In the genomic region with DNA sequence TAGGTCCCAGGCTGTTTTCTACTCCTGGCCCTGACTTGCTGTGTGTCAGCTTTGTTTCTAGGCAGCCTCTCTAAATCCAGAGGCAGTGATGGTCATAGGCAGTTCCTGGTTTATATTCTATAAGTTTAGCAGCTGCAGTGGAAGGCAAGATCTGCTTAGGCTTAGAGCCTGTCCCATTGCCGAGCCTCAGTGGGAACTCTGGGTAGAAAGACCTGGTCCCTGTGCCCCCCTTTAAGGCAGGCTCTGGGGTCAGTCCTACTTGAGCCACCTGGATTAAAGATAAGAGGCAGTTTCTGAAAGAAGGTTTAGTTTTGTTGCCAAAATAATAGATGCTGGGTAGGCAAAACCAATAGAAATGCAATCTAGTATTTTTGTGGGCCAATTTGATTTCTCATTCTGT, we compare ENCODE assay signal across 11 cellular contexts. TPM values are rescaled to one million over a fixed set of nuclear protein-coding genes. Genes with fewer than 3 reads are reported as not detected.
DNase-seq lines count a peak whose midpoint lies in the region; ATAC-seq, FAIRE-seq and TF ChIP-seq lines count a peak whose summit lies in the region.
"Had no signal": no experiment of that assay in that cellular context is flagged by ENCODE, and none has a peak within 500 bp of the region (broad histone marks: within the 10 kb centered on the region; RNA-seq: fewer than 3 reads in every experiment).

No MANE protein-coding gene starts in this region.

- TF ChIP-seq RAD21 in HepG2 (CRISPR knock-in tag; IDR thresholded peaks at IDR 0.05): no peak

- POLR2A ChIA-PET in MCF 10A (lab: Yijun Ruan, JAX): interaction anchor here (1.0 to 2.6 kb wide), 4 partner anchors 10 to 708 kb away, joined by 3 to 28 read pairs (median 4); a partner anchor contains a TSS
- POLR2A ChIA-PET in HepG2 (lab: Yijun Ruan, JAX): interaction anchor here (1.8 kb wide), 1 partner anchor 13 kb away, joined by 24 read pairs; a partner anchor contains a TSS

- no peak overlapping the region for H3K4me3 ChIP-seq in HepG2 (replicated peaks in 1 of 3; ENCODE audit: insufficient read depth in 1 of 3, low read depth in 2 of 3, low read length in 3 of 3)
- H3K4me3 ChIP-seq: BLaER1 had no signal

- no peak overlapping the region for H3K4me2 ChIP-seq in HepG2 (ENCODE audit: low read depth, low read length)
- H3K4me2 ChIP-seq: BLaER1 had no signal

- H3K79me2 ChIP-seq in HepG2 (ENCODE audit: insufficient read depth, low read length): no peaks in the 10 kb centered on the region

- peak overlapping the region; percentile 87 for H3K27ac Mint-ChIP-seq in stimulated activated naive CD8-positive, alpha-beta T cell treated with anti-CD3 and anti-CD28 coated beads, Interleukin-15, Interleukin-2, amounts not matched to agents 100 ng/mL and 50 ng/mL, for 24 hours
- peak overlapping the region; percentile 69 for H3K27ac Mint-ChIP-seq in MCF 10A (ENCODE audit: low read depth, unreplicated experiment)

- peaks cover 62% of the 10 kb centered on the region for H3K36me3 Mint-ChIP-seq in stimulated activated naive CD8-positive, alpha-beta T cell treated with anti-CD3 and anti-CD28 coated beads, Interleukin-15, Interleukin-2, amounts not matched to agents 100 ng/mL and 50 ng/mL, for 24 hours (ENCODE audit: low read depth)
- H3K36me3 Mint-ChIP-seq in MCF 10A (ENCODE audit: insufficient read depth, unreplicated experiment): peaks cover 76% of the 10 kb centered on the region

- no peak overlapping the region for H3K27ac ChIP-seq in HepG2 (ENCODE audit: extremely low read length, insufficient read depth, low read length)
- H3K27ac ChIP-seq: BLaER1 had no signal

- BruUV-seq in MCF 10A (replicated peaks; lab: Mats Ljungman, UMichigan) (no TSS peak), HepG2 (replicated peaks; lab: Mats Ljungman, UMichigan) (no TSS peak)

- peaks cover 12 to 68% of the 10 kb centered on the region in 2 experiments for H3K36me3 ChIP-seq in HepG2 (replicated peaks in 1 of 2; ENCODE audit: control insufficient read depth in 1 of 2, insufficient read depth in 2 of 2, low read length in 2 of 2)

- H2AFZ ChIP-seq in HepG2 (ENCODE audit: low read length): no peak overlapping the region

- H4K20me1 ChIP-seq in HepG2 (ENCODE audit: insufficient read depth, low read length): no peaks in the 10 kb centered on the region
- H4K20me1 ChIP-seq: BLaER1 had no signal

- H3K9me3 ChIP-seq in HepG2 (ENCODE audit: low read length): no peaks in the 10 kb centered on the region
- H3K9me3 ChIP-seq: BLaER1 had no signal

- CTCF ChIA-PET in MCF 10A (lab: Yijun Ruan, JAX): interaction anchor here (0.5 to 1.5 kb wide), 9 partner anchors 10 to 149 kb away, joined by 3 to 6 read pairs (median 3); a partner anchor contains a TSS
- CTCF ChIA-PET in HepG2 (lab: Yijun Ruan, JAX; ENCODE audit: low intra/inter-chr PET ratio, low total read pairs): interaction anchor here (0.7 kb wide), 1 partner anchor 157 kb away, joined by 4 read pairs; no protein-coding TSS in a partner anchor

- no peak for TF ChIP-seq POLR2A in HepG2 (IDR thresholded peaks at IDR 0.05; ENCODE audit: insufficient read depth in 1 of 2, low read depth in 2 of 2, low read length in 2 of 2)

- H3K9ac ChIP-seq in HepG2 (ENCODE audit: insufficient read depth, low read depth, low read length): no peak overlapping the region
- H3K9ac ChIP-seq: BLaER1 had no signal

- TF ChIP-seq EP300 in HepG2 (IDR thresholded peaks at IDR 0.05; ENCODE audit: low read depth in 2 of 2, low read length in 2 of 2) (no peak), HepG2 (CRISPR knock-in tag; IDR thresholded peaks at IDR 0.05; ENCODE audit: borderline replicate concordance) (no peak)

- ATAC-seq in stimulated activated naive CD8-positive, alpha-beta T cell treated with anti-CD3 and anti-CD28 coated beads, Interleukin-15, Interleukin-2, amounts not matched to agents 100 U/mL and 50 U/mL, for 24 hours: no peak
- ATAC-seq in HepG2 (peak; percentile 23; the same call in 2 of the 3 replicates), HG02623 (IDR thresholded peaks at IDR 0.05; ENCODE audit: unreplicated experiment) (no peak)

- intact Hi-C loops in MCF 10A (cut with micrococcal nuclease): loop anchor here (5.0 kb wide), 1 partner anchor 157 kb away; no protein-coding TSS in a partner anchor
- intact Hi-C loops in HepG2 (cut with micrococcal nuclease; ENCODE audit: unreplicated experiment): no loop called here
- intact Hi-C loops in head of caudate nucleus (cut with DNase I): no loop called here

- FAIRE-seq in HepG2 (lab: Jason Lieb, UNC): no peak

- peak overlapping the region; percentile 45 for H3K4me3 Mint-ChIP-seq in stimulated activated naive CD8-positive, alpha-beta T cell treated with anti-CD3 and anti-CD28 coated beads, Interleukin-15, Interleukin-2, amounts not matched to agents 100 ng/mL and 50 ng/mL, for 24 hours
- no peak overlapping the region for H3K4me3 Mint-ChIP-seq in MCF 10A (ENCODE audit: unreplicated experiment)
- H3K4me3 Mint-ChIP-seq: neural crest cell had no signal

- in situ Hi-C loops in HepG2 (cut with HindIII; ENCODE audit: extremely low pct_ligation_motif_present, low pct_unique_long_range_greater_than_20kb): no loop called here

- no peaks in the 10 kb centered on the region for H3K27me3 Mint-ChIP-seq in stimulated activated naive CD8-positive, alpha-beta T cell treated with anti-CD3 and anti-CD28 coated beads, Interleukin-15, Interleukin-2, amounts not matched to agents 100 ng/mL and 50 ng/mL, for 24 hours
- no peaks in the 10 kb centered on the region for H3K27me3 Mint-ChIP-seq in MCF 10A (ENCODE audit: insufficient read depth, unreplicated experiment)

- no peaks in the 10 kb centered on the region for H3K9me3 Mint-ChIP-seq in stimulated activated naive CD8-positive, alpha-beta T cell treated with anti-CD3 and anti-CD28 coated beads, Interleukin-15, Interleukin-2, amounts not matched to agents 100 ng/mL and 50 ng/mL, for 24 hours
- H3K9me3 Mint-ChIP-seq in MCF 10A (ENCODE audit: unreplicated experiment): no peaks in the 10 kb centered on the region
- H3K9me3 Mint-ChIP-seq: neural crest cell had no signal

- no peaks in the 10 kb centered on the region for H3K4me1 ChIP-seq in HepG2 (ENCODE audit: insufficient read depth, low read length)
- H3K4me1 ChIP-seq: BLaER1 had no signal

- no CpG with 5 or more reads among the region's 1 CpG for WGBS in HepG2 (ENCODE audit: low lambda C conversion rate)

- no peaks in the 10 kb centered on the region for H3K27me3 ChIP-seq in HepG2 (ENCODE audit: control insufficient read depth in 1 of 2, insufficient read depth in 2 of 2, low read length in 2 of 2)
- H3K27me3 ChIP-seq: BLaER1 had no signal

- TF ChIP-seq CTCF in MCF 10A (IDR thresholded peaks at IDR 0.05; ENCODE audit: unreplicated experiment) (no peak), HepG2 (CRISPR knock-in tag; IDR thresholded peaks at IDR 0.05) (no peak)

- peaks cover 39% of the 10 kb centered on the region for H3K4me1 Mint-ChIP-seq in stimulated activated naive CD8-positive, alpha-beta T cell treated with anti-CD3 and anti-CD28 coated beads, Interleukin-15, Interleukin-2, amounts not matched to agents 100 ng/mL and 50 ng/mL, for 24 hours (ENCODE audit: low read depth)
- peaks cover 23% of the 10 kb centered on the region for H3K4me1 Mint-ChIP-seq in MCF 10A (ENCODE audit: insufficient read depth, unreplicated experiment)
- H3K4me1 Mint-ChIP-seq: neural crest cell had no signal

- DNase-seq in stimulated activated naive CD8-positive, alpha-beta T cell treated with anti-CD3 and anti-CD28 coated beads, Interleukin-15, Interleukin-2, amounts not matched to agents 100 U/mL and 50 U/mL, for 24 hours: no peak
- DNase-seq in MCF 10A (ENCODE audit: unreplicated experiment) (no peak), HepG2 (ENCODE audit: low spot score) (no peak), head of caudate nucleus (no peak), NCI-H2171 (lab: John Stamatoyannopoulos, UW) (no peak), germinal center (ENCODE audit: low spot score) (no peak)
- DNase-seq: cerebellar nuclear complex had no signal

TF ChIP-seq in HepG2, 621 proteins besides CTCF, POLR2A, EP300 and RAD21 (continues in another document):
- no peak for TF ChIP-seq ELF3 (CRISPR knock-in tag; IDR thresholded peaks at IDR 0.05)

RNA-seq across cellular contexts. Expression of a gene that starts 13.6 kb away (rescaled TPM):
- total RNA-seq in MCF 10A (2022) (33.8 and 51.1 TPM in 2 replicates), HepG2 (2016; rRNA removed; fragmentation: Illumina TruSeq; extraction: Trizol) (83.6 and 133 TPM in 2 replicates)
- total RNA-seq in HepG2 (2016; cell fraction: cytosol; rRNA removed; fragmentation: Illumina TruSeq; extraction: Trizol; ENCODE audit: low read depth): 24.8 and 30.9 TPM in 2 replicates
- total RNA-seq in HepG2 (2016; cell fraction: insoluble cytoplasmic fraction; rRNA removed; fragmentation: Illumina TruSeq; extraction: Trizol): 84.7 and 137 TPM in 2 replicates
- total RNA-seq in HepG2 (2016; cell fraction: membrane; rRNA removed; fragmentation: Illumina TruSeq; extraction: Trizol): 22.2 and 22.3 TPM in 2 replicates
- total RNA-seq in HepG2 (2016; cell fraction: nucleus; rRNA removed; fragmentation: Illumina TruSeq; extraction: Trizol): 69.6 and 75.6 TPM in 2 replicates
- 32.4 and 44.8 TPM in 2 replicates for polyA plus RNA-seq in HepG2 (2011; rRNA removed)
- 31.6 and 38.6 TPM in 2 replicates for polyA plus RNA-seq in HepG2 (2011; cell fraction: cytosol; rRNA removed)
- polyA plus RNA-seq in HepG2 (2011; cell fraction: nucleus; rRNA removed): 17.7 and 21.6 TPM in 2 replicates
- polyA plus RNA-seq in HepG2 (2012): 25.9 and 42.8 TPM in 2 replicates
- 4.7 and 4.9 TPM in 2 replicates for polyA plus RNA-seq in HepG2 (2016; cell fraction: cytosol; fragmentation: Illumina TruSeq; extraction: Trizol; ENCODE audit: low read depth)
- 118 and 138 TPM in 2 replicates for polyA plus RNA-seq in HepG2 (2016; cell fraction: insoluble cytoplasmic fraction; fragmentation: Illumina TruSeq; extraction: Trizol; ENCODE audit: low read depth)
- 15.6 and 18.9 TPM in 2 replicates for polyA plus RNA-seq in HepG2 (2016; cell fraction: membrane; fragmentation: Illumina TruSeq; extraction: Trizol; ENCODE audit: low read depth)
- polyA plus RNA-seq in HepG2 (2016; cell fraction: nucleus; fragmentation: Illumina TruSeq; extraction: Trizol; ENCODE audit: insufficient read depth, low read depth): 71.0 and 84.2 TPM in 2 replicates
- 33.1 and 37.3 TPM in 2 replicates for polyA minus RNA-seq in HepG2 (2011; rRNA and poly(A)+ RNA removed; ENCODE audit: low replicate concordance)
- polyA minus RNA-seq in HepG2 (2011; cell fraction: cytosol; rRNA and poly(A)+ RNA removed): 43.3 and 45.1 TPM in 2 replicates
- polyA minus RNA-seq in HepG2 (2011; cell fraction: nucleus; rRNA and poly(A)+ RNA removed): 39.3 and 44.4 TPM in 2 replicates
